8 cellular contexts compared by ENCODE assay signal in the genomic region with DNA sequence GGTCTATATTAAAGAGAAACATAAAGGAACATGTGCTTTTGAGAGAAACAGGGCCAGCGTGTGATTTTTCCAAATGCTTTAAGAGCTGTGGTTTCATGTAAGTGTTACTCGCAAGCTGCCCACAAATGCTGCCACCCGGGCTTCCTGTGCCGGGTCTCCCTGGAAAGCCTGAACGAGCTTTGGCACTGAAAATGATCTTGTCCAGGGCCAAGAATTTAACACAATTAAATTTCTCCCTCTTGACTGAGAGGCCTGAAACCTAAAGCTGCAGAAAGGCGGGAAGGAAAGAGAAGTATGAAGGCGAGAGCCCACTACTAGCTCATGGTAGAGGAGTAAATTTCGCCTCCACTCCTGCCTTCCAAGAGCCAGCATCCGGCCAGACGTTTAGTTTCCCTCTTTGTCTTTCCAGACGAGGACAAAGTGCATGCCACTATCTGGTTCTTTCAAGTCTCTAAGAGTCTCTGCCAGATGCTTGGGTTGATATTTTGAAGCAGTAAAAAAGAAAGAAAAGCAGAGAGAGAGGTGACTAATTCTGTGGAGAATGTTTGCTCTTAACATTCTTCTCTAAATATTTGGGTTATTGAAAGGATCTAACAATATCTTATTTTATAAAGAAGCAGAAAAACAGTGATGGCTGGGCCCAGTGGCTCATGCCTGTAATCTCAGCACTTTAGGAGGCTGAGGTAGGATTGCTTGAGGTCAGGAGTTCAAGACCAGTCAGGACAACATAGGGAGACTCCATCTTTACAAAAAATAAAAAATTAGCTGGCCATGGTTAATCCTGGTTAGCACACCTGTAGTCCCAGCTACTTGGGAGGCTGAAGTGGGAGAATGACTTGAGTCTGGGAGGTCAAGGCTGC.
DNase-seq lines count a peak whose midpoint lies in the region; ATAC-seq, FAIRE-seq and TF ChIP-seq lines count a peak whose summit lies in the region.

No MANE protein-coding gene starts in this region.

- H3K27ac ChIP-seq in ACC112 (ENCODE audit: low read depth, low read length) = peak overlapping the region; percentile 89
- no peak overlapping the region for H3K27ac ChIP-seq in MM.1S (ENCODE audit: low read length)

- no peaks in the 10 kb centered on the region for H3K9me3 Mint-ChIP-seq in T-cell
- no peaks in the 10 kb centered on the region for H3K9me3 Mint-ChIP-seq in osteocyte (ENCODE audit: unreplicated experiment)

- H3K27me3 ChIP-seq in ACC112 (ENCODE audit: insufficient read depth, low read length) (no peaks in the 10 kb centered on the region), MM.1S (replicated peaks; ENCODE audit: insufficient read depth, low read length) (no peaks in the 10 kb centered on the region)

- no peaks in the 10 kb centered on the region for H3K9me2 ChIP-seq in MM.1S (replicated peaks; ENCODE audit: insufficient read depth, low read length)

- H3K4me1 ChIP-seq in ACC112 (ENCODE audit: control insufficient read depth, insufficient read depth, low read length, unreplicated experiment) (peaks cover 40% of the 10 kb centered on the region), MM.1S (ENCODE audit: low read length) (peaks cover 3% of the 10 kb centered on the region; the same call in 1 of the 2 replicates)

- H4K20me1 ChIP-seq in MM.1S (ENCODE audit: insufficient read depth, low read length) = no peaks in the 10 kb centered on the region

- H3K36me3 Mint-ChIP-seq in T-cell (no peaks in the 10 kb centered on the region), osteocyte (ENCODE audit: unreplicated experiment) (no peaks in the 10 kb centered on the region)

- DNase-seq in H54 (ENCODE audit: insufficient read length, low spot score) = peak; percentile 20
- DNase-seq in T-cell = peak in 15 of 34 experiments; percentile 3 to 23 (median 9)
- DNase-seq in fibroblast of mammary gland (ENCODE audit: low read depth) = peak; percentile 58
- no peak for DNase-seq in osteocyte (ENCODE audit: extremely low spot score, unreplicated experiment)
- DNase-seq in NCI-H69 (lab: John Stamatoyannopoulos, UW) = no peak
- no peak for DNase-seq in MM.1S

- POLR2A ChIA-PET in T-cell (lab: Charles Lee) = interaction anchor here (0.5 to 0.8 kb wide), 2 partner anchors 10 to 129 kb away, joined by 3 to 9 read pairs; a partner anchor contains a TSS

- TF ChIP-seq CTCF in fibroblast of mammary gland (conservative IDR thresholded peaks at IDR 0.05; ENCODE audit: control insufficient read depth, insufficient read depth, low read depth, low read length) = no peak
- TF ChIP-seq CTCF in osteocyte (IDR thresholded peaks at IDR 0.05) = no peak
- TF ChIP-seq CTCF in MM.1S (IDR thresholded peaks at IDR 0.05; ENCODE audit: low read length) = no peak

- H2AFZ ChIP-seq in ACC112 (ENCODE audit: low read length, unreplicated experiment) (peak overlapping the region; percentile 70), MM.1S (ENCODE audit: low read length) (no peak overlapping the region)

- no peak overlapping the region for H3K4me3 Mint-ChIP-seq in T-cell
- H3K4me3 Mint-ChIP-seq in osteocyte (ENCODE audit: unreplicated experiment) = peak overlapping the region; percentile 60

- CTCF ChIA-PET in T-cell (lab: Charles Lee) = interaction anchor here (0.6 to 1.5 kb wide), 4 partner anchors 102 to 163 kb away, joined by 3 to 8 read pairs (median 4); no protein-coding TSS in a partner anchor

- H3K4me3 ChIP-seq in ACC112 (ENCODE audit: low read depth, low read length) (peak overlapping the region; percentile 53), fibroblast of mammary gland (ENCODE audit: control insufficient read depth, low read depth, low read length) (no peak overlapping the region), MM.1S (ENCODE audit: low read length) (no peak overlapping the region)

- H3K36me3 ChIP-seq in ACC112 (ENCODE audit: insufficient read depth, low read length) (no peaks in the 10 kb centered on the region), MM.1S (replicated peaks; ENCODE audit: insufficient read depth, low read length) (no peaks in the 10 kb centered on the region)

- no peak for FAIRE-seq in H54 (lab: Jason Lieb, UNC)

- H3K9me3 ChIP-seq in MM.1S (replicated peaks; ENCODE audit: insufficient read depth, low read length) = no peaks in the 10 kb centered on the region

- H3F3A ChIP-seq in MM.1S (ENCODE audit: insufficient read depth, low read length) = no peaks in the 10 kb centered on the region

- H3K4me1 Mint-ChIP-seq in T-cell (peaks cover 11 to 29% (median 17%) of the 10 kb centered on the region in 3 donors), osteocyte (ENCODE audit: unreplicated experiment) (peaks cover 41% of the 10 kb centered on the region)

- H3K9ac ChIP-seq in MM.1S (ENCODE audit: low read length) = no peak overlapping the region

- H3K27ac Mint-ChIP-seq in T-cell (peak overlapping the region; percentile 70 to 79), osteocyte (ENCODE audit: unreplicated experiment) (peak overlapping the region; percentile 99)

- H3K4me2 ChIP-seq in MM.1S (ENCODE audit: low read depth, low read length) = no peak overlapping the region

- ATAC-seq in T-cell (replicated peaks in 1 of 4) (peak in 3 of 4 experiments; percentile 32 to 43 (median 36)), GM21390 (IDR thresholded peaks at IDR 0.05; ENCODE audit: unreplicated experiment) (no peak)

- H3K27me3 Mint-ChIP-seq in T-cell (no peaks in the 10 kb centered on the region), osteocyte (ENCODE audit: unreplicated experiment) (no peaks in the 10 kb centered on the region)

- TF ChIP-seq POLR2A in H54 (IDR thresholded peaks at IDR 0.05; ENCODE audit: low read depth, low read length) = 0 out of 2 replicates have a peak, but pooled peaks have one; percentile 22

- H3K79me2 ChIP-seq in ACC112 (ENCODE audit: control insufficient read depth, insufficient read depth, low read length, unreplicated experiment) (no peaks in the 10 kb centered on the region), MM.1S (ENCODE audit: low read length) (no peaks in the 10 kb centered on the region)

Comparison
In these comparisons a context has a peak if more than half of its experiments do, and no peak if none do; other contexts are left out.
1. DNase-seq: peak in H54 (single experiment) and fibroblast of mammary gland (single experiment); none in osteocyte (single experiment), NCI-H69 (single experiment) and MM.1S (single experiment).